ENCODE assay signal across 30 cellular contexts in genomic region chrX:38620623-38621022, GRCh38. TPM values are rescaled to one million over a fixed set of nuclear protein-coding genes. Genes with fewer than 3 reads are reported as not detected.
"Had no signal": no experiment of that assay in that cellular context is flagged by ENCODE, and none has a peak within 500 bp of the region (broad histone marks: within the 10 kb centered on the region; RNA-seq: fewer than 3 reads in every experiment).

No MANE protein-coding gene starts in this region.

- DNase-seq: naive B cell; naive thymus-derived CD8-positive, alpha-beta T cell; nephron progenitor cell; nucleus accumbens; pancreas; right cardiac atrium; right lobe of liver; sigmoid colon; small intestine; stimulated activated CD4-positive, alpha-beta T cell treated with anti-CD3 and anti-CD28 coated beads, Interleukin-15, amount 100 ng/mL, for 24 hours; stimulated activated CD4-positive, alpha-beta T cell treated with anti-CD3 and anti-CD28 coated beads, Interleukin-2, amount 100 ng/mL, for 24 hours; stimulated activated CD4-positive, alpha-beta T cell treated with anti-CD3 and anti-CD28 coated beads, Interleukin-2, amount 100 ng/mL, for 48 hours; stimulated activated CD4-positive, alpha-beta T cell treated with anti-CD3 and anti-CD28 coated beads, Interleukin-4, amount 100 ng/mL, for 4 hours; stimulated activated CD8-positive, alpha-beta memory T cell treated with anti-CD3 and anti-CD28 coated beads, Interleukin-4, amount 100 ng/mL, for 48 hours; stimulated activated naive CD4-positive, alpha-beta T cell; stimulated activated naive CD8-positive, alpha-beta T cell treated with anti-CD3 and anti-CD28 coated beads, Interleukin-15, amount 100 ng/mL, for 72 hours; stimulated activated naive CD8-positive, alpha-beta T cell treated with anti-CD3 and anti-CD28 coated beads, Interleukin-15, Interleukin-2, amounts not matched to agents 100 U/mL and 50 U/mL, for 24 hours; substantia nigra; testis; tibial artery; transverse colon; upper lobe of right lung; uterus had no signal

- H3K4me3 ChIP-seq: pancreas, prostate gland, right lobe of liver, sigmoid colon, suprapubic skin, testis, tibial artery, transverse colon, upper lobe of right lung, uterus had no signal

- H3K27ac ChIP-seq: neutrophil, pancreas, prostate gland, right lobe of liver, sigmoid colon, suprapubic skin, testis, tibial artery, transverse colon, upper lobe of right lung, uterus had no signal

- H3K9me3 Mint-ChIP-seq: naive B cell; natural killer cell treated with Interleukin-12 subunit alpha and Interleukin-12 subunit beta and Interleukin-15 and Interleukin-18, amount 100 ng/mL, for 72 hours; stimulated activated memory B cell treated with anti-CD40 and anti-IgM and Interleukin-4, amounts not matched to agents 10 μg/mL and 1 μg/mL and 100 μg/mL, for 72 hours; stimulated activated naive CD8-positive, alpha-beta T cell treated with anti-CD3 and anti-CD28 coated beads, Interleukin-15, amount 100 ng/mL, for 72 hours; type B pancreatic cell had no signal

- H3K27me3 ChIP-seq: neutrophil, pancreas, right lobe of liver, sigmoid colon, suprapubic skin, testis, tibial artery, transverse colon, upper lobe of right lung had no signal

- H3K27me3 Mint-ChIP-seq: type B pancreatic cell had no signal

- H3K36me3 Mint-ChIP-seq: naive B cell; naive thymus-derived CD8-positive, alpha-beta T cell; natural killer cell treated with Interleukin-12 subunit alpha and Interleukin-12 subunit beta and Interleukin-15 and Interleukin-18, amount 100 ng/mL, for 72 hours; stimulated activated memory B cell treated with anti-CD40 and anti-IgM and Interleukin-4, amounts not matched to agents 10 μg/mL and 1 μg/mL and 100 μg/mL, for 72 hours; type B pancreatic cell had no signal

- H3K4me1 Mint-ChIP-seq: nephron progenitor cell, neural crest cell had no signal

- H3K27ac Mint-ChIP-seq: naive B cell; natural killer cell treated with Interleukin-12 subunit alpha and Interleukin-12 subunit beta and Interleukin-15 and Interleukin-18, amount 100 ng/mL, for 72 hours; nephron progenitor cell; stimulated activated memory B cell treated with anti-CD40 and anti-IgM and Interleukin-4, amounts not matched to agents 10 μg/mL and 1 μg/mL and 100 μg/mL, for 72 hours; stimulated activated naive CD8-positive, alpha-beta T cell treated with anti-CD3 and anti-CD28 coated beads, Interleukin-15, amount 100 ng/mL, for 72 hours; type B pancreatic cell had no signal

- H3K36me3 ChIP-seq: neutrophil, pancreas, prostate gland, right lobe of liver, sigmoid colon, suprapubic skin, tibial artery, transverse colon, upper lobe of right lung, uterus had no signal

- H3K4me1 ChIP-seq: pancreas, prostate gland, right lobe of liver, sigmoid colon, suprapubic skin, testis, tibial artery, transverse colon, upper lobe of right lung, uterus had no signal

- H3K9me3 ChIP-seq: neutrophil, pancreas, prostate gland, right lobe of liver, sigmoid colon, suprapubic skin, testis, tibial artery, transverse colon, upper lobe of right lung, uterus had no signal

- H3K4me3 Mint-ChIP-seq: naive B cell; naive thymus-derived CD8-positive, alpha-beta T cell; natural killer cell treated with Interleukin-12 subunit alpha and Interleukin-12 subunit beta and Interleukin-15 and Interleukin-18, amount 100 ng/mL, for 72 hours; nephron progenitor cell; neural crest cell; stimulated activated memory B cell treated with anti-CD40 and anti-IgM and Interleukin-4, amounts not matched to agents 10 μg/mL and 1 μg/mL and 100 μg/mL, for 72 hours; stimulated activated naive CD8-positive, alpha-beta T cell treated with anti-CD3 and anti-CD28 coated beads, Interleukin-15, amount 100 ng/mL, for 72 hours; type B pancreatic cell had no signal

- ATAC-seq: naive thymus-derived CD8-positive, alpha-beta T cell; natural killer cell treated with Interleukin-12 subunit alpha and Interleukin-12 subunit beta and Interleukin-15 and Interleukin-18, amount 100 ng/mL, for 72 hours; right cardiac atrium; right lobe of liver; stimulated activated memory B cell treated with anti-CD40 and anti-IgM and Interleukin-4, amounts not matched to agents 10 μg/mL and 1 μg/mL and 100 μg/mL, for 72 hours; stimulated activated naive CD8-positive, alpha-beta T cell treated with anti-CD3 and anti-CD28 coated beads, Interleukin-15, amount 100 ng/mL, for 72 hours; stimulated activated naive CD8-positive, alpha-beta T cell treated with anti-CD3 and anti-CD28 coated beads, Interleukin-15, Interleukin-2, amounts not matched to agents 100 U/mL and 50 U/mL, for 24 hours; upper lobe of right lung had no signal

RNA-seq across cellular contexts. Expression of gene TSPAN7, which starts 59.3 kb away (rescaled TPM):
- total RNA-seq: natural killer cell treated with Interleukin-12 subunit alpha and Interleukin-12 subunit beta and Interleukin-15 and Interleukin-18, amount 100 ng/mL, for 72 hours had no signal
